Comparison of ENCODE assay signal across 9 cellular contexts in genomic region chr15:43177147-43177546, GRCh38. TPM values are rescaled to one million over a fixed set of nuclear protein-coding genes. Genes with fewer than 3 reads are reported as not detected.
"Had no signal": no experiment of that assay in that cellular context is flagged by ENCODE, and none has a peak within 500 bp of the region (broad histone marks: within the 10 kb centered on the region; RNA-seq: fewer than 3 reads in every experiment).

No MANE protein-coding gene starts in this region.

RNA-seq across cellular contexts. Expression of gene EPB42, which starts 43.7 kb away (rescaled TPM):
- total RNA-seq: suprapubic skin, thoracic aorta, thyroid gland, transverse colon, upper lobe of right lung, ureter, vagina had no signal
- polyA plus RNA-seq: stomach, urinary bladder had no signal
